18 cellular contexts compared by ENCODE assay signal in the genomic region with DNA sequence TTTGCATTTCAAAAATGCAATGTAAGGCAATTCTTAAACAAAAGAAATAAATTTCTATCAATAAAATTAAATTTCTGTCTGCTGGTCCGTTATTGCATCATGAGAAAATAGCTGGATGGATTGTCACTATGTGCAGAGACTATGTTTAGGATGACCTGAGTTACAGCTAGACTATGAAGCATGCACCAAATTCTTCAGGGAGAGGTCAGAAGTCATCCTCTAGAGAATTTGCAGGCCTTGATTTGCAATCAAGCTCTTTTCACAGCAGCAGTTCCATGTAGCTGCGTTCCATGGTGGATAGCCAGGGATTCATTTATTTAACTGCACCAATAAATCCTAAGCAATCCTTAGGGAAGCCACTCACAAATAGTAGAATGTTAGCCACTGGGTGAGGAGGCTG.
DNase-seq lines count a peak whose midpoint lies in the region; ATAC-seq and TF ChIP-seq lines count a peak whose summit lies in the region.
"Had no signal": no experiment of that assay in that cellular context is flagged by ENCODE, and none has a peak within 500 bp of the region (broad histone marks: within the 10 kb centered on the region; RNA-seq: fewer than 3 reads in every experiment).

No MANE protein-coding gene starts in this region.

- peaks cover 8% of the 10 kb centered on the region for H3K9me3 Mint-ChIP-seq in mesothelial cell of epicardium

- ATAC-seq in left lobe of liver (no peak), HG03378 (IDR thresholded peaks at IDR 0.05; ENCODE audit: unreplicated experiment) (no peak)
- ATAC-seq: mucosa of descending colon, psoas muscle had no signal

- DNase-seq in AG10803 (ENCODE audit: low read depth): peak; percentile 82
- DNase-seq in dedifferentiated amniotic fluid mesenchymal stem cell (ENCODE audit: extremely low spot score): peak; percentile 44
- no peak for DNase-seq in mesothelial cell of epicardium (ENCODE audit: low spot score in 2 of 2, unreplicated experiment in 2 of 2)
- no peak for DNase-seq in left lobe of liver (ENCODE audit: low spot score)
- no peak for DNase-seq in OCI-M1 (lab: John Stamatoyannopoulos, UW)
- DNase-seq in HT-29 (ENCODE audit: low spot score): no peak
- DNase-seq: activated naive CD4-positive, alpha-beta T cell; AML-193; central memory CD4-positive, alpha-beta T cell; KG1; mucosa of descending colon; NCI-H1694; psoas muscle; stimulated activated CD4-positive, alpha-beta T cell treated with anti-CD3 and anti-CD28 coated beads, Interleukin-1b, Interleukin-23, amount 100 ng/mL, for 48 hours; stimulated activated CD8-positive, alpha-beta memory T cell treated with anti-CD3 and anti-CD28 coated beads, Interleukin-4, amount 100 ng/mL, for 48 hours; tibial artery had no signal

- no peak overlapping the region for H3K9ac ChIP-seq in HUES64 (ENCODE audit: low read depth, low read length)

- H3K36me3 Mint-ChIP-seq in mesothelial cell of epicardium: no peaks in the 10 kb centered on the region

- no peaks in the 10 kb centered on the region for H3K27me3 ChIP-seq in HUES64 (ENCODE audit: insufficient read depth, low read length)
- H3K27me3 ChIP-seq: tibial artery had no signal

- peaks cover 28% of the 10 kb centered on the region for H3K4me1 ChIP-seq in HUES64 (ENCODE audit: insufficient read depth, low read length)
- H3K4me1 ChIP-seq: psoas muscle had no signal

- TF ChIP-seq CTCF in AG10803 (conservative IDR thresholded peaks at IDR 0.05; ENCODE audit: low read length): no peak
- no peak for TF ChIP-seq CTCF in mesothelial cell of epicardium (IDR thresholded peaks at IDR 0.05; ENCODE audit: unreplicated experiment)

- no peaks in the 10 kb centered on the region for H3K9me3 ChIP-seq in HUES64 (ENCODE audit: insufficient read depth, low read depth, low read length)
- H3K9me3 ChIP-seq: mucosa of descending colon, tibial artery had no signal

- H3K4me1 Mint-ChIP-seq in mesothelial cell of epicardium: peaks cover 65% of the 10 kb centered on the region

- H3K4me3 ChIP-seq in AG10803 (ENCODE audit: low read length) (no peak overlapping the region), HUES64 (ENCODE audit: low read length) (no peak overlapping the region)
- H3K4me3 ChIP-seq: mucosa of descending colon, psoas muscle, tibial artery had no signal

- no peaks in the 10 kb centered on the region for H3K27me3 Mint-ChIP-seq in mesothelial cell of epicardium (ENCODE audit: low read depth)

- no peak overlapping the region for H3K4me3 Mint-ChIP-seq in mesothelial cell of epicardium

- H3K36me3 ChIP-seq in HUES64 (ENCODE audit: insufficient read depth, low read length): no peaks in the 10 kb centered on the region
- H3K36me3 ChIP-seq: tibial artery had no signal

- peak overlapping the region; percentile 90 for H3K27ac Mint-ChIP-seq in mesothelial cell of epicardium

- WGBS in HUES64: 89% methylated on average over 2 of the region's 2 CpGs

- H3K27ac ChIP-seq in HUES64 (ENCODE audit: low read depth, low read length): peak overlapping the region; percentile 14; the same call in 1 of the 2 replicates
- H3K27ac ChIP-seq: psoas muscle, tibial artery had no signal

Comparison
In these comparisons a context has a peak if more than half of its experiments do, and no peak if none do; other contexts are left out.
1. DNase-seq: peak in AG10803 (single experiment) and dedifferentiated amniotic fluid mesenchymal stem cell (single experiment); none in mesothelial cell of epicardium (0 of 2), left lobe of liver (single experiment), OCI-M1 (single experiment) and HT-29 (single experiment).